Comparison of ENCODE assay signal across 8 cellular contexts in the genomic region with DNA sequence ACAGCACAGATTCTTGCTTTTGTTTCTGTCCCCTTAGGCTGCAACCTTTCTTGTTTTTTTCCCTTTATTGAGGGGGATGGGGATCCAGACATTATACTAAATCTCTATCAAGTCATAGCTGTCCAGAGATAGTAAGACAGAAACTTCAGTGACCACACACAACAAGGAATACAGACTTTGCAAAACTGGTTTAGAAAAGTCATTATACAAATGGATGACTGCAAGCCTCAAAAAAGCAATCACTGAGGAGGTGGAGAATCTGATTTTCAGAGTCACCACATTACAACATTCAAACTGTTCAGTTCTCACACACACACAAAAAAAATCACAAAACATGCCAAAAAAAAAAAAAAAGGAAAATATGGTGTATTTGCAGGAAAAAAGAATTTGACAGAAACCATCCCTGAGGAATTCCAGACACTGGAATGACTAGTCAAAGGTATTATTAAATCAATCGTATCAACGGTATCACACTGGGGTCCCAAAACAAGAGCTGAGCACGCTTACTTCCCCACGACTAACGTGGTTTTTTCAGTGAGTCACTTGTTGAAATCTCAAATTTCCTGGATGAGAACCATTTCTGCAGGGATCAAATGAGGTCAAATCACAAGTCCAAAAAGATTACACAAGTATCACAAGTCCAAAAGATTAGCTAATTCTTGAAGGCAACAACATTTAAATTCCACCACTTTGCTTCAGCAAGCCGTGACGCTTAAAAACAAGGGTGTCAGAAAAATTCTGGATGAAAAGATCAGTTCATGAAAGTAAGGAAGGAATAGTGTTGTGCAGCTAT. TPM values are rescaled to one million over a fixed set of nuclear protein-coding genes. Genes with fewer than 3 reads are reported as not detected.
A peak's percentile ranks its signal among the peaks of the same experiment; 100 is the strongest.
DNase-seq lines count a peak whose midpoint lies in the region; ATAC-seq and TF ChIP-seq lines count a peak whose summit lies in the region.

No MANE protein-coding gene starts in this region.

- H3K36me3 Mint-ChIP-seq in CD14-positive monocyte = peaks cover 4 to 14% of the 10 kb centered on the region in 2 donors

- peaks cover 25% of the 10 kb centered on the region for H3K4me1 Mint-ChIP-seq in CD14-positive monocyte

- H3K27me3 ChIP-seq in brain microvascular endothelial cell (replicated peaks) = no peaks in the 10 kb centered on the region
- no peaks in the 10 kb centered on the region for H3K27me3 ChIP-seq in right lobe of liver
- H3K27me3 ChIP-seq in BE2C = no peaks in the 10 kb centered on the region

- intact Hi-C loops in CD14-positive monocyte (cut with micrococcal nuclease) (no loop called here), right lobe of liver (cut with DNase I) (no loop called here)

- H3K9me3 ChIP-seq in right lobe of liver (no peaks in the 10 kb centered on the region), BE2C (no peaks in the 10 kb centered on the region)

- peaks cover 0 to 82% (median 25%) of the 10 kb centered on the region in 4 donors for H3K4me1 ChIP-seq in right lobe of liver
- no peaks in the 10 kb centered on the region for H3K4me1 ChIP-seq in BE2C

- H3K4me3 Mint-ChIP-seq in CD14-positive monocyte = no peak overlapping the region

- H3K27me3 Mint-ChIP-seq in CD14-positive monocyte (ENCODE audit: low read depth in 3 of 3) = peaks cover 0 to 2% (median 0%) of the 10 kb centered on the region in 3 donors

- no peak overlapping the region for H3K4me3 ChIP-seq in NB4 (ENCODE audit: low read depth, low read length)
- no peak overlapping the region for H3K4me3 ChIP-seq in brain microvascular endothelial cell (ENCODE audit: low read depth, low read length)
- no peak overlapping the region for H3K4me3 ChIP-seq in right lobe of liver
- H3K4me3 ChIP-seq in BE2C (ENCODE audit: low read depth, low read length) = no peak overlapping the region

- DNase-seq in CD14-positive monocyte (ENCODE audit: low spot score) (no peak), NB4 (ENCODE audit: low read depth) (peak; percentile 60), brain microvascular endothelial cell (no peak), right lobe of liver (no peak), NCI-H1417 treated with DMSO at 0.1 percent for 48 hours (lab: John Stamatoyannopoulos, UW) (no peak), BE2C (no peak)

- TF ChIP-seq POLR2A in NB4 (IDR thresholded peaks at IDR 0.05; ENCODE audit: extremely low read depth, insufficient read length) (no peak), right lobe of liver (IDR thresholded peaks at IDR 0.05) (no peak)

- TF ChIP-seq CTCF in CD14-positive monocyte (IDR thresholded peaks at IDR 0.05) = no peak
- TF ChIP-seq CTCF in NB4 (IDR thresholded peaks at IDR 0.05; ENCODE audit: low read depth, low read length) = no peak
- no peak for TF ChIP-seq CTCF in brain microvascular endothelial cell (IDR thresholded peaks at IDR 0.05; ENCODE audit: low read depth, low read length, missing control alignments)
- no peak for TF ChIP-seq CTCF in right lobe of liver (IDR thresholded peaks at IDR 0.05)
- TF ChIP-seq CTCF in BE2C (IDR thresholded peaks at IDR 0.05; ENCODE audit: low read depth, low read length) = no peak

- H3K36me3 ChIP-seq in brain microvascular endothelial cell (replicated peaks) (no peaks in the 10 kb centered on the region), right lobe of liver (no peaks in the 10 kb centered on the region), BE2C (no peaks in the 10 kb centered on the region; the same call in 1 of the 2 replicates)

- peak overlapping the region; percentile 54 to 89 (median 81) for H3K27ac Mint-ChIP-seq in CD14-positive monocyte

- peaks cover 5 to 36% (median 20%) of the 10 kb centered on the region in 7 donors for H3K9me3 Mint-ChIP-seq in CD14-positive monocyte

- ATAC-seq in right lobe of liver (peak; percentile 56 to 73 (median 60)), HG03095 (IDR thresholded peaks at IDR 0.05; ENCODE audit: unreplicated experiment) (no peak), esophagus mucosa (no peak)

- in situ Hi-C loops in brain microvascular endothelial cell (cut with HindIII; ENCODE audit: low pct_ligation_motif_present, low sequenced_read_pairs) = no loop called here

- H3K27ac ChIP-seq in brain microvascular endothelial cell (peak overlapping the region; percentile 35), right lobe of liver (peak overlapping the region; percentile 75 to 78 (median 76))

- 17% methylated on average over 7 of the region's 7 CpGs for WGBS in right lobe of liver (ENCODE audit: insufficient coverage, low coverage, low lambda C conversion rate, missing lambda C conversion rate)

RNA-seq across cellular contexts. Expression of a gene that starts 41.2 kb away (rescaled TPM):
- 10 to 100 TPM; 12.8 to 14.5 TPM for polyA plus RNA-seq in CD14-positive monocyte
- total RNA-seq in right lobe of liver (10 to 100 TPM; 11.5 to 25.4 (median 14.6) TPM), esophagus mucosa (7.1 TPM)
- 11.6 TPM for polyA plus RNA-seq in BE2C (2012; ENCODE audit: insufficient read depth, insufficient read length, low read depth)

Comparison
In these comparisons a context has a peak if more than half of its experiments do, and no peak if none do; other contexts are left out.
1. ATAC-seq: peak in right lobe of liver (4 of 4); none in HG03095 (single experiment) and esophagus mucosa (single experiment).